ENCODE assay signal across 18 cellular contexts in the genomic region with DNA sequence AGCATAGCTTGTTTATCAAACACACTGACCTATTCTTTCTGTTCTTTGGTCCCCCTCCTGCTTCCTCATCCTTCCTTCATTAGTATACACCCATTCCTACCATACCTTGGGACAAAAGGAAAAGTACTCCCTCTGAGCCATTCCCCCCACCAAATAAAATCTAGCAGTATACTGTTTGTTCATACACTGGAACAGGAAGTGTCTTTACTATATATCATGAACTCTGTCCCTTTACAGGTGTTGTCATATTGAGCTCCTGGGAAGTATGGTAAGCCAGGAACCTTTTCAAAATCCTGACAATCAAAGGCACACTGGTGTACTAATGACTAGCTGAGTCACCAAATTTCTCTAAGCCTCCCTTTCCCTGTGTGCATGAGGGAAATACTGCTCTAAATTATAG. TPM values are rescaled to one million over a fixed set of nuclear protein-coding genes. Genes with fewer than 3 reads are reported as not detected.
DNase-seq lines count a peak whose midpoint lies in the region; ATAC-seq, FAIRE-seq and TF ChIP-seq lines count a peak whose summit lies in the region.
"Had no signal": no experiment of that assay in that cellular context is flagged by ENCODE, and none has a peak within 500 bp of the region (broad histone marks: within the 10 kb centered on the region; RNA-seq: fewer than 3 reads in every experiment).

No MANE protein-coding gene starts in this region.

- peak; percentile 62 to 65; a peak in 5 of 6 replicates for ATAC-seq in A549
- ATAC-seq in natural killer cell treated with Interleukin-12 subunit alpha and Interleukin-12 subunit beta and Interleukin-15 and Interleukin-18, amount 100 ng/mL, for 72 hours, result no peak

- TF ChIP-seq CTCF in A549 (IDR thresholded peaks at IDR 0.05) (no peak), colonic mucosa (IDR thresholded peaks at IDR 0.05) (no peak)

- H3K9me3 ChIP-seq in A549 (no peaks in the 10 kb centered on the region), colonic mucosa (no peaks in the 10 kb centered on the region), mucosa of rectum (ENCODE audit: control insufficient read depth in 2 of 2, low read length in 2 of 2) (no peaks in the 10 kb centered on the region)
- H3K9me3 ChIP-seq: BE2C had no signal

- POLR2A ChIA-PET in A549 (lab: Yijun Ruan, JAX), result interaction anchor here (0.8 kb wide), 1 partner anchor 37 kb away, joined by 3 read pairs; the partner anchor contains the start of gene NUFIP2

- intact Hi-C loops in colonic mucosa (cut with DNase I), result no loop called here

- no peak for TF ChIP-seq POLR2A in A549 (IDR thresholded peaks at IDR 0.05; ENCODE audit: low read length)

- no peaks in the 10 kb centered on the region for H3K9me3 Mint-ChIP-seq in natural killer cell treated with Interleukin-12 subunit alpha and Interleukin-12 subunit beta and Interleukin-15 and Interleukin-18, amount 100 ng/mL, for 72 hours
- H3K9me3 Mint-ChIP-seq: CD4-positive, CD25-positive, alpha-beta regulatory T cell; CD8-positive, alpha-beta memory T cell; H9 had no signal

- CTCF ChIA-PET in A549 (lab: Yijun Ruan, JAX), result interaction anchor here (0.9 to 2.2 kb wide), 4 partner anchors 13 to 182 kb away, joined by 3 to 7 read pairs (median 6); no protein-coding TSS in a partner anchor

- H3K27ac Mint-ChIP-seq in natural killer cell treated with Interleukin-12 subunit alpha and Interleukin-12 subunit beta and Interleukin-15 and Interleukin-18, amount 100 ng/mL, for 72 hours, result no peak overlapping the region
- H3K27ac Mint-ChIP-seq: CD4-positive, CD25-positive, alpha-beta regulatory T cell; CD8-positive, alpha-beta memory T cell had no signal

- H3K36me3 ChIP-seq in colonic mucosa, result no peaks in the 10 kb centered on the region
- no peaks in the 10 kb centered on the region for H3K36me3 ChIP-seq in mucosa of rectum (ENCODE audit: control insufficient read depth in 2 of 2, insufficient read depth in 2 of 2, low read length in 2 of 2)
- H3K36me3 ChIP-seq: BE2C had no signal

- H3K27me3 ChIP-seq in colonic mucosa, result no peaks in the 10 kb centered on the region
- no peaks in the 10 kb centered on the region for H3K27me3 ChIP-seq in mucosa of rectum (ENCODE audit: control insufficient read depth in 2 of 2, insufficient read depth in 2 of 2, low read length in 2 of 2)
- H3K27me3 ChIP-seq: BE2C had no signal

- TF ChIP-seq RAD21 in A549 (conservative IDR thresholded peaks at IDR 0.05 in 1 of 2, IDR thresholded peaks at IDR 0.05 in 1 of 2), result no peak

- H3K9ac ChIP-seq in colonic mucosa (ENCODE audit: low read depth in 2 of 2, low read length in 2 of 2) (no peak overlapping the region), mucosa of rectum (ENCODE audit: low read depth in 1 of 2, low read length in 2 of 2) (no peak overlapping the region)

- H3K4me3 ChIP-seq in A549 (no peak overlapping the region), colonic mucosa (no peak overlapping the region), mucosa of rectum (ENCODE audit: low read length in 2 of 2) (no peak overlapping the region)

- H3K27ac ChIP-seq in A549, result no peak overlapping the region
- H3K27ac ChIP-seq in colonic mucosa, result peak overlapping the region; percentile 72
- peak overlapping the region; percentile 56 to 71 for H3K27ac ChIP-seq in mucosa of rectum (ENCODE audit: low read depth in 2 of 2, low read length in 2 of 2)

- H3K4me1 Mint-ChIP-seq in natural killer cell treated with Interleukin-12 subunit alpha and Interleukin-12 subunit beta and Interleukin-15 and Interleukin-18, amount 100 ng/mL, for 72 hours (ENCODE audit: low read depth in 2 of 2), result no peaks in the 10 kb centered on the region
- H3K4me1 Mint-ChIP-seq: CD4-positive, CD25-positive, alpha-beta regulatory T cell; CD8-positive, alpha-beta memory T cell had no signal

- no peaks in the 10 kb centered on the region for H3K27me3 Mint-ChIP-seq in natural killer cell treated with Interleukin-12 subunit alpha and Interleukin-12 subunit beta and Interleukin-15 and Interleukin-18, amount 100 ng/mL, for 72 hours

- H3K4me1 ChIP-seq in A549, result no peaks in the 10 kb centered on the region
- no peaks in the 10 kb centered on the region for H3K4me1 ChIP-seq in colonic mucosa
- peaks cover 4 to 9% of the 10 kb centered on the region in 2 donors for H3K4me1 ChIP-seq in mucosa of rectum (ENCODE audit: control insufficient read depth in 2 of 2, insufficient read depth in 2 of 2, low read length in 2 of 2)
- H3K4me1 ChIP-seq: BE2C had no signal

- no peaks in the 10 kb centered on the region for H3K36me3 Mint-ChIP-seq in natural killer cell treated with Interleukin-12 subunit alpha and Interleukin-12 subunit beta and Interleukin-15 and Interleukin-18, amount 100 ng/mL, for 72 hours
- H3K36me3 Mint-ChIP-seq: CD4-positive, CD25-positive, alpha-beta regulatory T cell; CD8-positive, alpha-beta memory T cell had no signal

- peak in 1 of 2 experiments; percentile 16 for DNase-seq in A549 (ENCODE audit: low read depth in 1 of 2, low spot score in 1 of 2)
- DNase-seq in M059J (ENCODE audit: low read depth), result peak; percentile 2
- no peak for DNase-seq in colonic mucosa
- no peak for DNase-seq in natural killer cell treated with Interleukin-12 subunit alpha and Interleukin-12 subunit beta and Interleukin-15 and Interleukin-18, amount 100 ng/mL, for 72 hours (ENCODE audit: low spot score)
- no peak for DNase-seq in dermis blood vessel endothelial cell
- no peak for DNase-seq in NCI-H1930 (lab: John Stamatoyannopoulos, UW)
- no peak for DNase-seq in stimulated activated CD8-positive, alpha-beta memory T cell treated with anti-CD3 and anti-CD28 coated beads, Interleukin-4, amount 100 ng/mL, for 48 hours
- DNase-seq: ACHN; BE2C; CD4-positive, CD25-positive, alpha-beta regulatory T cell; CD8-positive, alpha-beta memory T cell; COR-L47; DMS 273 treated with DMSO at 0.1 percent for 48 hours; DMS79; GDM1; H9 had no signal

- no peak for FAIRE-seq in A549 (lab: Jason Lieb, UNC)
- FAIRE-seq: H1 had no signal

- no peak for TF ChIP-seq EP300 in A549 (IDR thresholded peaks at IDR 0.05)

- H3K4me3 Mint-ChIP-seq in natural killer cell treated with Interleukin-12 subunit alpha and Interleukin-12 subunit beta and Interleukin-15 and Interleukin-18, amount 100 ng/mL, for 72 hours, result no peak overlapping the region
- H3K4me3 Mint-ChIP-seq: CD4-positive, CD25-positive, alpha-beta regulatory T cell; CD8-positive, alpha-beta memory T cell had no signal

- H3K4me2 ChIP-seq in A549, result no peak overlapping the region

TF ChIP-seq in A549, 52 proteins besides CTCF, POLR2A, EP300 and RAD21 (continues in another document):
- TF ChIP-seq MAX (IDR thresholded peaks at IDR 0.05) (no peak), GATA3 (IDR thresholded peaks at IDR 0.05; ENCODE audit: borderline replicate concordance) (no peak), CBX2 (IDR thresholded peaks at IDR 0.05; ENCODE audit: borderline replicate concordance, low read depth) (no peak), CEBPB (IDR thresholded peaks at IDR 0.05) (no peak), EHF (CRISPR knock-in tag; IDR thresholded peaks at IDR 0.05) (no peak), RNF2 (IDR thresholded peaks at IDR 0.05; ENCODE audit: borderline replicate concordance, low read depth) (no peak), ZNF302 (CRISPR knock-in tag; IDR thresholded peaks at IDR 0.05) (no peak), JUNB (IDR thresholded peaks at IDR 0.05) (no peak)
- TF ChIP-seq, protein P1, sequence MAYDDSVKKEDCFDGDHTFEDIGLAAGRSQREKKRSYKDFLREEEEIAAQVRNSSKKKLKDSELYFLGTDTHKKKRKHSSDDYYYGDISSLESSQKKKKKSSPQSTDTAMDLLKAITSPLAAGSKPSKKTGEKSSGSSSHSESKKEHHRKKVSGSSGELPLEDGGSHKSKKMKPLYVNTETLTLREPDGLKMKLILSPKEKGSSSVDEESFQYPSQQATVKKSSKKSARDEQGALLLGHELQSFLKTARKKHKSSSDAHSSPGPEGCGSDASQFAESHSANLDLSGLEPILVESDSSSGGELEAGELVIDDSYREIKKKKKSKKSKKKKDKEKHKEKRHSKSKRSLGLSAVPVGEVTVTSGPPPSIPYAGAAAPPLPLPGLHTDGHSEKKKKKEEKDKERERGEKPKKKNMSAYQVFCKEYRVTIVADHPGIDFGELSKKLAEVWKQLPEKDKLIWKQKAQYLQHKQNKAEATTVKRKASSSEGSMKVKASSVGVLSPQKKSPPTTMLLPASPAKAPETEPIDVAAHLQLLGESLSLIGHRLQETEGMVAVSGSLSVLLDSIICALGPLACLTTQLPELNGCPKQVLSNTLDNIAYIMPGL (CRISPR knock-in tag; IDR thresholded peaks at IDR 0.05; ENCODE audit: borderline replicate concordance), result no peak

RNA-seq across cellular contexts. Expression of gene NUFIP2, which starts 37.4 kb away (rescaled TPM):
- 29.4 and 34.7 TPM in 2 replicates for polyA plus RNA-seq in A549 (2011; rRNA removed)
- polyA plus RNA-seq in A549 (2012; cell fraction: cytosol; rRNA removed), result 16.7 and 27.9 TPM in 2 replicates
- polyA plus RNA-seq in A549 (2012; cell fraction: nucleus; rRNA removed), result 17.7 and 57.6 TPM in 2 replicates
- polyA plus RNA-seq in A549 (2017; fragmentation: RNase III; extraction: RNeasy Plus Mini Kit Qiagen cat#74134 plus additional on column Dnase treatment), result 33.0 to 33.5 TPM (median 33.1 TPM) in 3 replicates
- 43.2 and 49.0 TPM in 2 replicates for polyA minus RNA-seq in A549 (2011; rRNA and poly(A)+ RNA removed)
- total RNA-seq in M059J (2014; rRNA removed; shearing (Covaris generic)), result 29.7 and 40.6 TPM in 2 replicates
- 10 to 100 TPM; 39.9 to 46.9 TPM for total RNA-seq in colonic mucosa
- 10 to 100 TPM; 74.2 to 97.0 TPM for total RNA-seq in natural killer cell treated with Interleukin-12 subunit alpha and Interleukin-12 subunit beta and Interleukin-15 and Interleukin-18, amount 100 ng/mL, for 72 hours
- total RNA-seq in dermis blood vessel endothelial cell, result 38.5 and 43.7 TPM in 2 replicates

RNA-seq across cellular contexts. Expression of gene TAOK1, which starts 58.8 kb away (rescaled TPM):
- polyA plus RNA-seq in A549 (2011; rRNA removed) (46.7 and 47.1 TPM in 2 replicates), A549 (2017; fragmentation: RNase III; extraction: RNeasy Plus Mini Kit Qiagen cat#74134 plus additional on column Dnase treatment) (18.2 to 19.6 TPM (median 18.7 TPM) in 3 replicates)
- 4.8 and 5.8 TPM in 2 replicates for polyA plus RNA-seq in A549 (2012; cell fraction: cytosol; rRNA removed)
- 5.2 and 8.7 TPM in 2 replicates for polyA plus RNA-seq in A549 (2012; cell fraction: nucleus; rRNA removed)
- 57.5 and 62.1 TPM in 2 replicates for polyA minus RNA-seq in A549 (2011; rRNA and poly(A)+ RNA removed)
- total RNA-seq in M059J (2014; rRNA removed; shearing (Covaris generic)), result 17.1 and 27.7 TPM in 2 replicates
- total RNA-seq in colonic mucosa (10 to 100 TPM; 42.1 to 57.1 TPM), dermis blood vessel endothelial cell (67.6 and 94.3 TPM in 2 replicates)
- 10 to 100 TPM; 64.0 to 81.6 TPM for total RNA-seq in natural killer cell treated with Interleukin-12 subunit alpha and Interleukin-12 subunit beta and Interleukin-15 and Interleukin-18, amount 100 ng/mL, for 72 hours

Comparison
In these comparisons a context has a peak if more than half of its experiments do, and no peak if none do; other contexts are left out.
1. ATAC-seq: peak in A549 (2 of 2); none in natural killer cell treated with Interleukin-12 subunit alpha and Interleukin-12 subunit beta and Interleukin-15 and Interleukin-18, amount 100 ng/mL, for 72 hours (0 of 2).
2. H3K27ac ChIP-seq: peak in colonic mucosa (single experiment) and mucosa of rectum (2 of 2); none in A549 (0 of 2).